Comparison of ENCODE assay signal across 3 cellular contexts in genomic region chr3:183528758-183529157, GRCh38. TPM values are rescaled to one million over a fixed set of nuclear protein-coding genes. Genes with fewer than 3 reads are reported as not detected.
"Had no signal": no experiment of that assay in that cellular context is flagged by ENCODE, and none has a peak within 500 bp of the region (broad histone marks: within the 10 kb centered on the region; RNA-seq: fewer than 3 reads in every experiment).

No MANE protein-coding gene starts in this region.

RNA-seq across cellular contexts. Expression of gene KLHL6, which starts 26.7 kb away (rescaled TPM):
- total RNA-seq: LHCN-M2, RPMI7951, SJCRH30 had no signal
